In the genomic region with DNA sequence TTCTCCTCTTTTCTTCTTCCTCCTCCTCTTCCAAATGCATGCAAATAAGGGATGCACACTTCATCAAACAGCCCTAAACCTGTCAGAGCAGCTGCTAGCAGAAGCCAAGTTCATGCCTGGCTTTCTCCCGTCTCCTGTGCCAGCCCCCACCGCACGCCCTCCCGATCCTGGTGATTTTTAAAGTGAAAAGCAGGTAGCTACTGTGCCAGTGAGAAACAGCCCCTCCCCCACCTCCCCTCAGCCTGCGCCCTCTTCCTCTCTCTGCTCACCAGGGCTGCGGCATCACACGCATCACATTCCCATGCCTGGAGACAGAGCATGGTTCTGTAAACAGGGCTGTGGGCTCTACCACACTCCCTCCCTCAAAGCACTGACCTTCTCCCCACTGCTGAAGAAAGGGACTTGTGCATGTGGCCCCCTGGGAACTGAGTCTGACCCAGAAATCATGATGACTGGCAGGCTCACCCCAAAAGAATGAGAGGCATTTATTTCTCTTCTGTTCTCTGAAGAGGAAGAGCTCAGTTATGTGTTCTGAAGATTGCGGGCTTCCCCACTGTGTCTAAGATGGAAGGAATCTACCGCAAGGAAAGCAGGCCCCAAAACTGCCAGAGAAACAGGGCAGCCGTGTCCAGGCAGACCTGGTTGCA, we compare ENCODE assay signal across 1 cellular context.
TF ChIP-seq lines count a peak whose summit lies in the region.

No MANE protein-coding gene starts in this region.

TF ChIP-seq in GM23338, 12 proteins besides CTCF, POLR2A, EP300 and RAD21 (continued from another document):
- TF ChIP-seq REST (IDR thresholded peaks at IDR 0.05; ENCODE audit: unreplicated experiment) (no peak), JUNB (IDR thresholded peaks at IDR 0.05; ENCODE audit: unreplicated experiment) (no peak), ZNF462 (CRISPR knock-in tag; IDR thresholded peaks at IDR 0.05) (no peak)
